In genomic region chr2:151972176-151973012, GRCh38 we compare ENCODE assay signal across 14 cellular contexts.
A peak's percentile ranks its signal among the peaks of the same experiment; 100 is the strongest.
DNase-seq lines count a peak whose midpoint lies in the region; ATAC-seq, FAIRE-seq and TF ChIP-seq lines count a peak whose summit lies in the region.
"Had no signal": no experiment of that assay in that cellular context is flagged by ENCODE, and none has a peak within 500 bp of the region (broad histone marks: within the 10 kb centered on the region; RNA-seq: fewer than 3 reads in every experiment).

No MANE protein-coding gene starts in this region.

- no peak for FAIRE-seq in HepG2 (lab: Jason Lieb, UNC)
- FAIRE-seq: A204.1, H54 had no signal

- H3K4me3 ChIP-seq in HepG2 (replicated peaks in 1 of 3; ENCODE audit: insufficient read depth in 1 of 3, low read depth in 2 of 3, low read length in 3 of 3), result peak overlapping the region; percentile 31 to 69 (median 65)
- no peak overlapping the region for H3K4me3 ChIP-seq in right lobe of liver
- H3K4me3 ChIP-seq in Caco-2 (ENCODE audit: low read depth, low read length), result no peak overlapping the region
- H3K4me3 ChIP-seq: PC-9 had no signal

- H3K27ac Mint-ChIP-seq in brain, result peak overlapping the region; percentile 85 to 94 (median 88)
- peak overlapping the region; percentile 9 to 66 (median 31) for H3K27ac Mint-ChIP-seq in nephron
- H3K27ac Mint-ChIP-seq in type B pancreatic cell, result no peak overlapping the region
- no peak overlapping the region for H3K27ac Mint-ChIP-seq in T-helper 17 cell
- no peak overlapping the region for H3K27ac Mint-ChIP-seq in Caco-2 (ENCODE audit: unreplicated experiment)

- H3K36me3 ChIP-seq in HepG2 (replicated peaks in 1 of 2; ENCODE audit: control insufficient read depth in 1 of 2, insufficient read depth in 2 of 2, low read length in 2 of 2), result no peaks in the 10 kb centered on the region; a peak in 1 of 5 replicates
- no peaks in the 10 kb centered on the region for H3K36me3 ChIP-seq in right lobe of liver
- no peaks in the 10 kb centered on the region for H3K36me3 ChIP-seq in Caco-2 (ENCODE audit: control insufficient read depth, insufficient read depth, low read length)

- 81% methylated on average over 8 of the region's 8 CpGs for WGBS in HepG2 (ENCODE audit: low lambda C conversion rate)
- 82% methylated on average over 8 of the region's 8 CpGs for WGBS in right lobe of liver (ENCODE audit: insufficient coverage, low coverage, low lambda C conversion rate, missing lambda C conversion rate)

- H3K4me1 Mint-ChIP-seq in brain, result peaks cover 73% of the 10 kb centered on the region
- H3K4me1 Mint-ChIP-seq in nephron, result peaks cover 55% of the 10 kb centered on the region
- peaks cover 31% of the 10 kb centered on the region for H3K4me1 Mint-ChIP-seq in type B pancreatic cell (ENCODE audit: unreplicated experiment)
- H3K4me1 Mint-ChIP-seq in T-helper 17 cell, result peaks cover 6% of the 10 kb centered on the region
- H3K4me1 Mint-ChIP-seq in Caco-2 (ENCODE audit: low read depth, unreplicated experiment), result no peaks in the 10 kb centered on the region

- H3K9me3 Mint-ChIP-seq in brain (no peaks in the 10 kb centered on the region), nephron (no peaks in the 10 kb centered on the region), type B pancreatic cell (no peaks in the 10 kb centered on the region), Caco-2 (ENCODE audit: unreplicated experiment) (no peaks in the 10 kb centered on the region)

- peak overlapping the region; percentile 93 for H3K4me2 ChIP-seq in HepG2 (ENCODE audit: low read depth, low read length)
- H3K4me2 ChIP-seq: PC-9 had no signal

- BruUV-seq in HepG2 (replicated peaks; lab: Mats Ljungman, UMichigan) (no TSS peak), Caco-2 (replicated peaks; lab: Mats Ljungman, UMichigan) (no TSS peak)

- H3K4me3 Mint-ChIP-seq in brain (peak overlapping the region; percentile 82 to 88 (median 88)), nephron (peak overlapping the region in 2 of 3 experiments; percentile 53 to 70), type B pancreatic cell (peak overlapping the region; percentile 16), T-helper 17 cell (no peak overlapping the region), Caco-2 (ENCODE audit: unreplicated experiment) (no peak overlapping the region)

- peak overlapping the region; percentile 49 for H3K27ac ChIP-seq in HepG2 (ENCODE audit: extremely low read length, insufficient read depth, low read length)
- H3K27ac ChIP-seq in right lobe of liver, result no peak overlapping the region
- H3K27ac ChIP-seq: PC-9 had no signal

- no peak for ATAC-seq in HepG2
- no peak for ATAC-seq in right lobe of liver
- ATAC-seq in T-helper 17 cell, result no peak
- ATAC-seq in HG03108 (IDR thresholded peaks at IDR 0.05; ENCODE audit: unreplicated experiment), result no peak

- intact Hi-C loops in HepG2 (cut with micrococcal nuclease; ENCODE audit: unreplicated experiment) (no loop called here), right lobe of liver (cut with DNase I) (no loop called here), Caco-2 (cut with micrococcal nuclease; ENCODE audit: unreplicated experiment) (no loop called here)

- H3K9me3 ChIP-seq in HepG2 (ENCODE audit: low read length) (no peaks in the 10 kb centered on the region), right lobe of liver (no peaks in the 10 kb centered on the region), T-helper 17 cell (ENCODE audit: control insufficient read depth, low read length, poor library complexity, severe bottlenecking) (no peaks in the 10 kb centered on the region), Caco-2 (no peaks in the 10 kb centered on the region)

- H3K27me3 Mint-ChIP-seq in brain, result no peaks in the 10 kb centered on the region
- H3K27me3 Mint-ChIP-seq in nephron (ENCODE audit: low read depth), result no peaks in the 10 kb centered on the region
- peaks cover 9% of the 10 kb centered on the region for H3K27me3 Mint-ChIP-seq in type B pancreatic cell
- peaks cover 37% of the 10 kb centered on the region for H3K27me3 Mint-ChIP-seq in T-helper 17 cell
- peaks cover 15% of the 10 kb centered on the region for H3K27me3 Mint-ChIP-seq in Caco-2 (ENCODE audit: insufficient read depth, unreplicated experiment)

- TF ChIP-seq POLR2A in HepG2 (IDR thresholded peaks at IDR 0.05; ENCODE audit: insufficient read depth in 1 of 2, low read depth in 2 of 2, low read length in 2 of 2) (no peak), right lobe of liver (IDR thresholded peaks at IDR 0.05) (no peak)

- no peaks in the 10 kb centered on the region for H4K20me1 ChIP-seq in HepG2 (ENCODE audit: insufficient read depth, low read length)

- no peak for TF ChIP-seq EP300 in HepG2 (IDR thresholded peaks at IDR 0.05; ENCODE audit: low read depth in 2 of 2, low read length in 2 of 2)
- TF ChIP-seq EP300 in HepG2 (CRISPR knock-in tag; IDR thresholded peaks at IDR 0.05; ENCODE audit: borderline replicate concordance), result no peak

- CTCF ChIA-PET in HepG2 (lab: Yijun Ruan, JAX; ENCODE audit: low intra/inter-chr PET ratio, low total read pairs), result no interaction called here
- CTCF ChIA-PET in Caco-2 (lab: Charles Lee), result no interaction called here

- H3K79me2 ChIP-seq in HepG2 (ENCODE audit: insufficient read depth, low read length), result peaks cover 24% of the 10 kb centered on the region

- no peak for TF ChIP-seq RAD21 in HepG2 (CRISPR knock-in tag; IDR thresholded peaks at IDR 0.05)

- H3K4me1 ChIP-seq in HepG2 (ENCODE audit: insufficient read depth, low read length) (peaks cover 72% of the 10 kb centered on the region), right lobe of liver (no peaks in the 10 kb centered on the region), Caco-2 (no peaks in the 10 kb centered on the region)

- no peak for DNase-seq in HepG2 (ENCODE audit: low spot score)
- DNase-seq in right lobe of liver, result no peak
- DNase-seq in type B pancreatic cell (ENCODE audit: extremely low spot score, unreplicated experiment), result no peak
- no peak for DNase-seq in T-helper 17 cell
- DNase-seq in Caco-2, result no peak
- DNase-seq: GDM1, NCI-H1436, NCI-H2029 treated with DMSO at 0.1 percent for 48 hours, PC-9 had no signal

- no peak for TF ChIP-seq CTCF in HepG2 (CRISPR knock-in tag; IDR thresholded peaks at IDR 0.05)
- no peak for TF ChIP-seq CTCF in right lobe of liver (IDR thresholded peaks at IDR 0.05)
- TF ChIP-seq CTCF in brain (conservative IDR thresholded peaks at IDR 0.05), result no peak
- TF ChIP-seq CTCF in nephron (IDR thresholded peaks at IDR 0.05; ENCODE audit: unreplicated experiment in 3 of 3), result no peak
- TF ChIP-seq CTCF in type B pancreatic cell (conservative IDR thresholded peaks at IDR 0.05), result no peak
- no peak for TF ChIP-seq CTCF in Caco-2 (IDR thresholded peaks at IDR 0.05; ENCODE audit: insufficient read depth in 1 of 2, low read depth in 1 of 2, low read length in 1 of 2, severe bottlenecking in 1 of 2, unreplicated experiment in 1 of 2)

- H3K27me3 ChIP-seq in HepG2 (ENCODE audit: control insufficient read depth in 1 of 2, insufficient read depth in 2 of 2, low read length in 2 of 2) (no peaks in the 10 kb centered on the region), right lobe of liver (no peaks in the 10 kb centered on the region), Caco-2 (replicated peaks; ENCODE audit: control insufficient read depth, insufficient read depth, low read length) (no peaks in the 10 kb centered on the region; the same call in 1 of the 2 replicates)

- POLR2A ChIA-PET in HepG2 (lab: Yijun Ruan, JAX), result interaction anchor here (1.8 to 2.1 kb wide), 3 partner anchors 17 to 144 kb away, joined by 7 to 20 read pairs (median 13); partner anchors contain the start of gene ARL5A
- POLR2A ChIA-PET in Caco-2 (lab: Charles Lee), result no interaction called here

- in situ Hi-C loops in HepG2 (cut with HindIII; ENCODE audit: extremely low pct_ligation_motif_present, low pct_unique_long_range_greater_than_20kb), result no loop called here

- H2AFZ ChIP-seq in HepG2 (ENCODE audit: low read length), result peak overlapping the region; percentile 99
- H2AFZ ChIP-seq: PC-9 had no signal

- H3K36me3 Mint-ChIP-seq in brain (peaks cover 22% of the 10 kb centered on the region), nephron (ENCODE audit: low read depth) (no peaks in the 10 kb centered on the region), type B pancreatic cell (no peaks in the 10 kb centered on the region), T-helper 17 cell (ENCODE audit: low read depth) (peaks cover 4% of the 10 kb centered on the region), Caco-2 (ENCODE audit: insufficient read depth, unreplicated experiment) (no peaks in the 10 kb centered on the region)

- peak overlapping the region; percentile 45 for H3K9ac ChIP-seq in HepG2 (ENCODE audit: insufficient read depth, low read depth, low read length)

TF ChIP-seq in HepG2, 621 proteins besides CTCF, POLR2A, EP300 and RAD21 (continues in another document):
- TF ChIP-seq ZNF710 (CRISPR knock-in tag; IDR thresholded peaks at IDR 0.05; ENCODE audit: borderline replicate concordance) (no peak), TSC22D2 (CRISPR knock-in tag; IDR thresholded peaks at IDR 0.05; ENCODE audit: borderline replicate concordance) (no peak), THAP8 (CRISPR knock-in tag; IDR thresholded peaks at IDR 0.05; ENCODE audit: borderline replicate concordance) (no peak), HDAC1 (CRISPR knock-in tag; IDR thresholded peaks at IDR 0.05) (no peak), MIER3 (CRISPR knock-in tag; IDR thresholded peaks at IDR 0.05; ENCODE audit: borderline replicate concordance) (no peak)

Comparison
In these comparisons a context has a peak if more than half of its experiments do, and no peak if none do; other contexts are left out.
1. H3K4me3 ChIP-seq: peak in HepG2 (3 of 3); none in right lobe of liver (0 of 3) and Caco-2 (single experiment).
2. H3K27ac Mint-ChIP-seq: peak in brain (5 of 5) and nephron (3 of 3); none in type B pancreatic cell (single experiment), T-helper 17 cell (single experiment) and Caco-2 (single experiment).
3. H3K4me3 Mint-ChIP-seq: peak in brain (5 of 5), nephron (2 of 3) and type B pancreatic cell (single experiment); none in T-helper 17 cell (single experiment) and Caco-2 (single experiment).